In the genomic region with DNA sequence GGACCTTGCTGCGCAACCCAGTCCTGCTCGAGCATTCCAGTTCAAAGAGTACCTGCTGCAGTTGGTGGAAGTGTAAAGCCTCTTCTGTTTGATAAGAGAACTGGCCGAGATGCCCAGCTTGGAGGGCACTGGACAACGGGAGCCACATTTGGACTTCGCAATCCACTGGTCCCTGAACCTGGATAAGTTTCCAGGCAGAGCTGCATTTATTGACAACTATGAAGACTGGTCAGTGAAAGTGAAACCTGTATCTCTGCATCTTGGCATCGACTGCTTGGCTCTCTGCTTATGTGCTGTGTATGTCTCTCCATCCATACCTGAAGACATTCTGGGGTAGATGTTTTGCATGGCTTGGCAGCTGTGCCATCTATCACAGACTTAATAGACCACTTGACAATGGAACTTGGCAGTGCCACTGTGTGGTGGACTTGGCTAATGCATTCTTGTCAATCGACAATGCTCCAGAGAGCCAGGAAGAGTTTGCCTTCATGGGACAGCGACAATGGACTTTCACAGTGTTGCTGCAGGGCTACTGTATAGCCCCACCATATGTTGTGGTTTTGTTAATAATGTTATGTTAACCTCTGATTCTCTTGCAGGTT, we compare ENCODE assay signal across 18 cellular contexts. TPM values are rescaled to one million over a fixed set of nuclear protein-coding genes. Genes with fewer than 3 reads are reported as not detected.
A peak's percentile ranks its signal among the peaks of the same experiment; 100 is the strongest.
DNase-seq lines count a peak whose midpoint lies in the region; ATAC-seq, FAIRE-seq and TF ChIP-seq lines count a peak whose summit lies in the region.
"Had no signal": no experiment of that assay in that cellular context is flagged by ENCODE, and none has a peak within 500 bp of the region (broad histone marks: within the 10 kb centered on the region; RNA-seq: fewer than 3 reads in every experiment).

No MANE protein-coding gene starts in this region.

- H3K79me2 ChIP-seq in astrocyte (ENCODE audit: insufficient read depth, low read length): no peaks in the 10 kb centered on the region

- H3K4me3 Mint-ChIP-seq in activated CD4-positive, alpha-beta T cell treated with anti-CD3 and anti-CD28 coated beads, Interleukin-2, amount 10 ng/mL, durations not matched to agents 24 days and 14 days: no peak overlapping the region
- no peak overlapping the region for H3K4me3 Mint-ChIP-seq in activated CD4-positive, alpha-beta T cell treated with anti-CD3 and anti-CD28 coated beads, Interleukin-2, amount 10 ng/mL, durations not matched to agents 7 days and 5 days
- no peak overlapping the region for H3K4me3 Mint-ChIP-seq in astrocyte (ENCODE audit: unreplicated experiment)

- no peak overlapping the region for H2AFZ ChIP-seq in astrocyte (ENCODE audit: low read depth, low read length)

- peak; percentile 34 for DNase-seq in activated CD4-positive, alpha-beta T cell treated with anti-CD3 and anti-CD28 coated beads, Interleukin-2, amount 10 ng/mL, durations not matched to agents 24 days and 14 days
- DNase-seq in activated CD4-positive, alpha-beta T cell treated with anti-CD3 and anti-CD28 coated beads, Interleukin-2, amount 10 ng/mL, durations not matched to agents 7 days and 5 days: no peak
- no peak for DNase-seq in astrocyte (ENCODE audit: low read depth)
- peak; percentile 1 for DNase-seq in myocyte (ENCODE audit: low read depth)
- DNase-seq in stimulated activated CD4-positive, alpha-beta T cell treated with anti-CD3 and anti-CD28 coated beads, Interleukin-4, amount 100 ng/mL, for 1 hour: no peak
- DNase-seq in activated CD8-positive, alpha-beta memory T cell treated with anti-CD3 and anti-CD28 coated beads for 24 hours: no peak
- DNase-seq: AML-193, COR-L47, MV-4-11, NCI-H1436, NCI-H2029 treated with DMSO at 0.1 percent for 48 hours, NCI-H2227 treated with DMSO at 0.1 percent for 48 hours, PC-3 had no signal

- intact Hi-C loops in activated CD4-positive, alpha-beta T cell treated with anti-CD3 and anti-CD28 coated beads, Interleukin-2, amount 10 ng/mL, durations not matched to agents 24 days and 14 days (cut with micrococcal nuclease): no loop called here

- no peak for TF ChIP-seq CTCF in astrocyte (IDR thresholded peaks at IDR 0.05; ENCODE audit: insufficient read depth, low read depth, low read length)

- CTCF ChIA-PET in activated CD4-positive, alpha-beta T cell treated with anti-CD3 and anti-CD28 coated beads, Interleukin-2, amount 10 ng/mL, durations not matched to agents 7 days and 5 days (lab: Charles Lee): no interaction called here

- H3K27me3 ChIP-seq in astrocyte (ENCODE audit: insufficient read depth, low read length): no peaks in the 10 kb centered on the region
- H3K27me3 ChIP-seq: SJSA1 had no signal

- no peaks in the 10 kb centered on the region for H3K4me1 ChIP-seq in astrocyte (ENCODE audit: insufficient read depth, low read length)
- H3K4me1 ChIP-seq: HAP-1, SJSA1 had no signal

- no peaks in the 10 kb centered on the region for H3K36me3 Mint-ChIP-seq in activated CD4-positive, alpha-beta T cell treated with anti-CD3 and anti-CD28 coated beads, Interleukin-2, amount 10 ng/mL, durations not matched to agents 24 days and 14 days (ENCODE audit: low read depth)
- no peaks in the 10 kb centered on the region for H3K36me3 Mint-ChIP-seq in activated CD4-positive, alpha-beta T cell treated with anti-CD3 and anti-CD28 coated beads, Interleukin-2, amount 10 ng/mL, durations not matched to agents 7 days and 5 days (ENCODE audit: low read depth)
- no peaks in the 10 kb centered on the region for H3K36me3 Mint-ChIP-seq in astrocyte (ENCODE audit: low read depth, unreplicated experiment)

- no peak overlapping the region for H3K27ac Mint-ChIP-seq in activated CD4-positive, alpha-beta T cell treated with anti-CD3 and anti-CD28 coated beads, Interleukin-2, amount 10 ng/mL, durations not matched to agents 24 days and 14 days
- H3K27ac Mint-ChIP-seq in activated CD4-positive, alpha-beta T cell treated with anti-CD3 and anti-CD28 coated beads, Interleukin-2, amount 10 ng/mL, durations not matched to agents 7 days and 5 days: no peak overlapping the region
- H3K27ac Mint-ChIP-seq in astrocyte (ENCODE audit: unreplicated experiment): no peak overlapping the region

- POLR2A ChIA-PET in activated CD4-positive, alpha-beta T cell treated with anti-CD3 and anti-CD28 coated beads, Interleukin-2, amount 10 ng/mL, durations not matched to agents 7 days and 5 days (lab: Charles Lee): no interaction called here

- no peaks in the 10 kb centered on the region for H3K9me3 Mint-ChIP-seq in activated CD4-positive, alpha-beta T cell treated with anti-CD3 and anti-CD28 coated beads, Interleukin-2, amount 10 ng/mL, durations not matched to agents 24 days and 14 days
- H3K9me3 Mint-ChIP-seq in activated CD4-positive, alpha-beta T cell treated with anti-CD3 and anti-CD28 coated beads, Interleukin-2, amount 10 ng/mL, durations not matched to agents 7 days and 5 days: no peaks in the 10 kb centered on the region
- no peaks in the 10 kb centered on the region for H3K9me3 Mint-ChIP-seq in astrocyte (ENCODE audit: unreplicated experiment)

- no peaks in the 10 kb centered on the region for H3K36me3 ChIP-seq in astrocyte (ENCODE audit: insufficient read depth, low read length)
- H3K36me3 ChIP-seq: HAP-1, SJSA1 had no signal

- no peak overlapping the region for H3K4me2 ChIP-seq in astrocyte (ENCODE audit: low read length)

- no peaks in the 10 kb centered on the region for H3K4me1 Mint-ChIP-seq in activated CD4-positive, alpha-beta T cell treated with anti-CD3 and anti-CD28 coated beads, Interleukin-2, amount 10 ng/mL, durations not matched to agents 24 days and 14 days
- no peaks in the 10 kb centered on the region for H3K4me1 Mint-ChIP-seq in activated CD4-positive, alpha-beta T cell treated with anti-CD3 and anti-CD28 coated beads, Interleukin-2, amount 10 ng/mL, durations not matched to agents 7 days and 5 days
- H3K4me1 Mint-ChIP-seq in astrocyte (ENCODE audit: low read depth, unreplicated experiment): no peaks in the 10 kb centered on the region

- no peaks in the 10 kb centered on the region for H3K9me3 ChIP-seq in astrocyte (ENCODE audit: insufficient read depth, low read depth, low read length)
- H3K9me3 ChIP-seq: HAP-1, SJSA1 had no signal

- no peak overlapping the region for H3K4me3 ChIP-seq in astrocyte (ENCODE audit: insufficient read depth, low read depth, low read length)
- H3K4me3 ChIP-seq: HAP-1, K562, SJSA1 had no signal

- FAIRE-seq in astrocyte (lab: Jason Lieb, UNC): peak; percentile 88
- FAIRE-seq: K562 had no signal

- H3K27ac ChIP-seq in astrocyte (ENCODE audit: low read depth, low read length): no peak overlapping the region
- H3K27ac ChIP-seq: SJSA1 had no signal

- H3K9ac ChIP-seq in astrocyte (ENCODE audit: low read length): no peak overlapping the region

- H4K20me1 ChIP-seq in astrocyte (ENCODE audit: insufficient read depth, low read length): no peaks in the 10 kb centered on the region

- peaks cover 2% of the 10 kb centered on the region for H3K27me3 Mint-ChIP-seq in activated CD4-positive, alpha-beta T cell treated with anti-CD3 and anti-CD28 coated beads, Interleukin-2, amount 10 ng/mL, durations not matched to agents 24 days and 14 days
- no peaks in the 10 kb centered on the region for H3K27me3 Mint-ChIP-seq in activated CD4-positive, alpha-beta T cell treated with anti-CD3 and anti-CD28 coated beads, Interleukin-2, amount 10 ng/mL, durations not matched to agents 7 days and 5 days
- H3K27me3 Mint-ChIP-seq in astrocyte (ENCODE audit: low read depth, unreplicated experiment): no peaks in the 10 kb centered on the region

- no peak for ATAC-seq in GM21390 (IDR thresholded peaks at IDR 0.05; ENCODE audit: unreplicated experiment)
- ATAC-seq: K562, PC-3 had no signal

RNA-seq across cellular contexts. Expression of a gene that starts 43.5 kb away (rescaled TPM):
- total RNA-seq in activated CD4-positive, alpha-beta T cell treated with anti-CD3 and anti-CD28 coated beads, Interleukin-2, amount 10 ng/mL, durations not matched to agents 24 days and 14 days: 14.4 and 14.6 TPM in 2 replicates
- total RNA-seq in activated CD4-positive, alpha-beta T cell treated with anti-CD3 and anti-CD28 coated beads, Interleukin-2, amount 10 ng/mL, durations not matched to agents 7 days and 5 days: 10 to 100 TPM; 15.3 to 18.0 TPM
- total RNA-seq in astrocyte (17.4 and 19.9 TPM in 2 replicates), myocyte (17.9 and 20.0 TPM in 2 replicates)
- polyA plus RNA-seq in myocyte (2012): 4.2 TPM

RNA-seq across cellular contexts. Expression of a gene that starts 48.7 kb away (rescaled TPM):
- not detected in 2 replicates for total RNA-seq in activated CD4-positive, alpha-beta T cell treated with anti-CD3 and anti-CD28 coated beads, Interleukin-2, amount 10 ng/mL, durations not matched to agents 24 days and 14 days
- total RNA-seq in activated CD4-positive, alpha-beta T cell treated with anti-CD3 and anti-CD28 coated beads, Interleukin-2, amount 10 ng/mL, durations not matched to agents 7 days and 5 days: not detected
- not detected in 2 replicates for total RNA-seq in astrocyte
- not detected in 2 replicates for total RNA-seq in myocyte
- not detected for polyA plus RNA-seq in myocyte (2012)
- total RNA-seq: G401, PC-3, SJSA1 had no signal

Comparison
In these comparisons a context has a peak if more than half of its experiments do, and no peak if none do; other contexts are left out.
1. DNase-seq: peak in activated CD4-positive, alpha-beta T cell treated with anti-CD3 and anti-CD28 coated beads, Interleukin-2, amount 10 ng/mL, durations not matched to agents 24 days and 14 days (single experiment) and myocyte (single experiment); none in activated CD4-positive, alpha-beta T cell treated with anti-CD3 and anti-CD28 coated beads, Interleukin-2, amount 10 ng/mL, durations not matched to agents 7 days and 5 days (single experiment), astrocyte (single experiment), stimulated activated CD4-positive, alpha-beta T cell treated with anti-CD3 and anti-CD28 coated beads, Interleukin-4, amount 100 ng/mL, for 1 hour (single experiment) and activated CD8-positive, alpha-beta memory T cell treated with anti-CD3 and anti-CD28 coated beads for 24 hours (single experiment).